ENCODE assay signal across 2 cellular contexts in the genomic region with DNA sequence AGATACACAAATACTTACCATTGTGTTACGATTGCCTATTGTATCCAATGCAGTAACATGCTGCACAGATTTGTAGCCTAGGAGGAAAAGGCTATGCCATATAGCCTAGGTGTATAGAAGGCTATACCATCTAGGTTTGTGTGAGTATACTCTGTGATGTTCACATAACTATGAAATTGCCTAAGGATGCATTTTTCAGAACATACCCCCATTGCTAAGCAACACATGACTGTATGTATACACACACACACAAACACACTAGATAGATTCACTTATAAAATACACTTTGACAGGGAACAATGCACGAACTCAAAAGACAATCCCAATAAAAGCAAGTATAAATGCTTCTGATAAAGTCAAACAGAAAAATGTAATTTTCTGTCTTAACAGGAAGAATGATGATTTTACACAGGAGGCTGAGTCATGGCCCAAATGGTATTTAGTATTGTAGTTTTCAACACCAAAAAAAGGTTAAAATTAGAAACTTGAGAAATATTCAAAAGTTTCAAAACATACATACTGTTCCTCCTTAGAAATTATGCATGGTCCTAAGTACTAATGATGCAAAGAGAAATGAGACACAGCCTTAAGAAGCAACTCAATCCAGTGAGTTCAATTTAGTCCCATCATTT.
TF ChIP-seq lines count a peak whose summit lies in the region.

No MANE protein-coding gene starts in this region.

TF ChIP-seq in SK-N-SH treated with all-trans-retinoic acid at 6 μM for 48 hours, 23 proteins besides CTCF, POLR2A, EP300 and RAD21:
- TF ChIP-seq CREB5 (CRISPR knock-in tag; IDR thresholded peaks at IDR 0.05; ENCODE audit: low read depth) (no peak), ISL1 (CRISPR knock-in tag; IDR thresholded peaks at IDR 0.05) (no peak), SNAI2 (CRISPR knock-in tag; IDR thresholded peaks at IDR 0.05) (no peak), PPARA (CRISPR knock-in tag; IDR thresholded peaks at IDR 0.05; ENCODE audit: borderline replicate concordance) (no peak), CSDC2 (CRISPR knock-in tag; IDR thresholded peaks at IDR 0.05) (no peak), ZC3H10 (CRISPR knock-in tag; IDR thresholded peaks at IDR 0.05) (no peak), TOX (CRISPR knock-in tag; IDR thresholded peaks at IDR 0.05; ENCODE audit: borderline replicate concordance) (no peak)
- TF ChIP-seq, protein P1, sequence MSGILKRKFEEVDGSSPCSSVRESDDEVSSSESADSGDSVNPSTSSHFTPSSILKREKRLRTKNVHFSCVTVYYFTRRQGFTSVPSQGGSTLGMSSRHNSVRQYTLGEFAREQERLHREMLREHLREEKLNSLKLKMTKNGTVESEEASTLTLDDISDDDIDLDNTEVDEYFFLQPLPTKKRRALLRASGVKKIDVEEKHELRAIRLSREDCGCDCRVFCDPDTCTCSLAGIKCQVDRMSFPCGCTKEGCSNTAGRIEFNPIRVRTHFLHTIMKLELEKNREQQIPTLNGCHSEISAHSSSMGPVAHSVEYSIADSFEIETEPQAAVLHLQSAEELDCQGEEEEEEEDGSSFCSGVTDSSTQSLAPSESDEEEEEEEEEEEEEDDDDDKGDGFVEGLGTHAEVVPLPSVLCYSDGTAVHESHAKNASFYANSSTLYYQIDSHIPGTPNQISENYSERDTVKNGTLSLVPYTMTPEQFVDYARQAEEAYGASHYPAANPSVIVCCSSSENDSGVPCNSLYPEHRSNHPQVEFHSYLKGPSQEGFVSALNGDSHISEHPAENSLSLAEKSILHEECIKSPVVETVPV (CRISPR knock-in tag; IDR thresholded peaks at IDR 0.05), result no peak

TF ChIP-seq in SK-N-SH, 30 proteins besides CTCF, POLR2A, EP300 and RAD21:
- no peak for TF ChIP-seq POLR2AphosphoS5 (IDR thresholded peaks at IDR 0.05; ENCODE audit: low read depth, low read length)
- TF ChIP-seq, protein P2, sequence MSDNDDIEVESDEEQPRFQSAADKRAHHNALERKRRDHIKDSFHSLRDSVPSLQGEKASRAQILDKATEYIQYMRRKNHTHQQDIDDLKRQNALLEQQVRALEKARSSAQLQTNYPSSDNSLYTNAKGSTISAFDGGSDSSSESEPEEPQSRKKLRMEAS (IDR thresholded peaks at IDR 0.05; ENCODE audit: low read depth), result no peak
- TF ChIP-seq FOXJ3 (CRISPR knock-in tag; IDR thresholded peaks at IDR 0.05), result no peak
- TF ChIP-seq TEAD4 (IDR thresholded peaks at IDR 0.05; ENCODE audit: borderline replicate concordance, insufficient read depth), result no peak
- no peak for TF ChIP-seq GABPA (IDR thresholded peaks at IDR 0.05; ENCODE audit: low read depth)
- TF ChIP-seq, protein P3, sequence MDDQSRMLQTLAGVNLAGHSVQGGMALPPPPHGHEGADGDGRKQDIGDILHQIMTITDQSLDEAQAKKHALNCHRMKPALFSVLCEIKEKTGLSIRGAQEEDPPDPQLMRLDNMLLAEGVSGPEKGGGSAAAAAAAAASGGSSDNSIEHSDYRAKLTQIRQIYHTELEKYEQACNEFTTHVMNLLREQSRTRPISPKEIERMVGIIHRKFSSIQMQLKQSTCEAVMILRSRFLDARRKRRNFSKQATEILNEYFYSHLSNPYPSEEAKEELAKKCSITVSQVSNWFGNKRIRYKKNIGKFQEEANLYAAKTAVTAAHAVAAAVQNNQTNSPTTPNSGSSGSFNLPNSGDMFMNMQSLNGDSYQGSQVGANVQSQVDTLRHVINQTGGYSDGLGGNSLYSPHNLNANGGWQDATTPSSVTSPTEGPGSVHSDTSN (IDR thresholded peaks at IDR 0.05), result no peak
- TF ChIP-seq SIN3A (IDR thresholded peaks at IDR 0.05; ENCODE audit: borderline replicate concordance, low read depth, low read length), result no peak
- TF ChIP-seq RXRA (IDR thresholded peaks at IDR 0.05; ENCODE audit: borderline replicate concordance, low read depth), result no peak
- no peak for TF ChIP-seq EZH2phosphoT487 (IDR thresholded peaks at IDR 0.05; ENCODE audit: borderline replicate concordance, low read depth)
